In the genomic region with DNA sequence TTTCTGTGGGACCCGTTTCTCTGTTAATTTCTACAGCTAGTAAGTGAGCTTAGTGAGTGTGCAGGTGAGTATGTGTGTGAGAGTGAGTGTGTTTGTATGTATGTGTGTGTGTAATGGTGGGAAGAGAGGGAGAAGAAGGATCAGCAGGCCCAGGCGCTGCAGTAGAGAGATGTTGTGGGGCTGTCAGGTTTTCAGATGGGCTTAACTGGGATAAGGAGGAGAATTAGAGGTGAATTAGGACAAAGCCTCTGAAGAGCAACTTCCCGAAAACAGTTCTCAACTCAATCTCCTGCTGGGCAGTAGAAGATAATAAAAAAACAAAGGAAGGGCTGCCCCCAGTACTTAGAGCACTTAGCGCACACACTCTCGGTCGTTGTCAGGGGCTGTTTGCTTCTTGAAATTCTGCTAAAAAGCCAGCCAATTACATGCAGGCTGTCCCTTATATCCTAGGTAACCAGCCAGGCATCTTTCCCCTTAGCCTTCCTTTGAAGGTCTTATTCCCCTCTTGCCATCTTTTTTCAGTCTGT, we compare ENCODE assay signal across 27 cellular contexts.
DNase-seq lines count a peak whose midpoint lies in the region; TF ChIP-seq lines count a peak whose summit lies in the region.
"Had no signal": no experiment of that assay in that cellular context is flagged by ENCODE, and none has a peak within 500 bp of the region (broad histone marks: within the 10 kb centered on the region; RNA-seq: fewer than 3 reads in every experiment).

No MANE protein-coding gene starts in this region.

- H3K4me1 ChIP-seq in HEK293 (ENCODE audit: control insufficient read depth, insufficient read depth, low read length) = no peaks in the 10 kb centered on the region
- H3K4me1 ChIP-seq in CD4-positive, alpha-beta memory T cell (ENCODE audit: insufficient read depth, low read length) = no peaks in the 10 kb centered on the region
- H3K4me1 ChIP-seq: BLaER1 treated with 17β-estradiol and CSF1 and Interleukin-3, amounts not matched to agents 10 nM and 100 nM; Caco-2; lower lobe of right lung; right lobe of liver had no signal

- H3K27ac Mint-ChIP-seq in brain (peak overlapping the region in 4 of 5 experiments; percentile 5 to 71 (median 45)), nephron progenitor cell (peak overlapping the region; percentile 30), progenitor cell of endocrine pancreas (no peak overlapping the region)
- H3K27ac Mint-ChIP-seq in CD4-positive, alpha-beta memory T cell = peak overlapping the region in 2 of 7 donors; percentile 2 to 52
- H3K27ac Mint-ChIP-seq: T-helper 2 cell treated with Interferon-gamma antibody and Interleukin-4, amounts not matched to agents 5 μg/mL and 100 μg/mL, for 36 hours had no signal

- H3K27me3 Mint-ChIP-seq in brain (no peaks in the 10 kb centered on the region), nephron progenitor cell (ENCODE audit: low read depth, poor library complexity) (peaks cover 5% of the 10 kb centered on the region), progenitor cell of endocrine pancreas (no peaks in the 10 kb centered on the region)
- H3K27me3 Mint-ChIP-seq in CD4-positive, alpha-beta memory T cell = no peaks in the 10 kb centered on the region

- intact Hi-C loops in CD4-positive, alpha-beta memory T cell (cut with micrococcal nuclease) = no loop called here

- DNase-seq in NCI-H2227 treated with DMSO at 0.1 percent for 48 hours (lab: John Stamatoyannopoulos, UW) (peak; percentile 92), nephron progenitor cell (no peak), H4 (ENCODE audit: low spot score) (no peak), progenitor cell of endocrine pancreas (ENCODE audit: low spot score, unreplicated experiment) (no peak), cerebellar nuclear complex (lab: John Stamatoyannopoulos, UW) (no peak)
- DNase-seq in CD4-positive, alpha-beta memory T cell = no peak
- DNase-seq: activated CD4-positive, alpha-beta T cell treated with anti-CD3 and anti-CD28 coated beads for 48 hours; activated CD8-positive, alpha-beta memory T cell treated with anti-CD3 and anti-CD28 coated beads for 24 hours; activated naive CD4-positive, alpha-beta T cell; Caco-2; effector memory CD4-positive, alpha-beta T cell; erythroblast; head of caudate nucleus; kidney glomerular epithelial cell; lower lobe of right lung; NCI-H1694 treated with DMSO at 0.1 percent for 48 hours; NCI-H226; NCI-H774; right lobe of liver; stimulated activated CD4-positive, alpha-beta T cell treated with anti-CD3 and anti-CD28 coated beads, Interleukin-12 subunit alpha, Interleukin-12 subunit beta, amount 100 ng/mL, for 4 hours; stimulated activated naive CD4-positive, alpha-beta T cell treated with Interleukin-2 at 50 U/mL for 16 hours; testis had no signal

- POLR2A ChIA-PET in HEK293 (lab: Yijun Ruan, JAX) = no interaction called here
- POLR2A ChIA-PET in CD4-positive, alpha-beta memory T cell (lab: Charles Lee; ENCODE audit: partially characterized antibody) = no interaction called here

- H3K4me3 Mint-ChIP-seq in brain (no peak overlapping the region), nephron progenitor cell (no peak overlapping the region), progenitor cell of endocrine pancreas (ENCODE audit: low read depth) (no peak overlapping the region)
- no peak overlapping the region for H3K4me3 Mint-ChIP-seq in CD4-positive, alpha-beta memory T cell
- H3K4me3 Mint-ChIP-seq: T-helper 2 cell treated with Interferon-gamma antibody and Interleukin-4, amounts not matched to agents 5 μg/mL and 100 μg/mL, for 36 hours had no signal

- peaks cover 0 to 2% (median 0%) of the 10 kb centered on the region in 5 experiments for H3K9me3 Mint-ChIP-seq in brain
- H3K9me3 Mint-ChIP-seq in nephron progenitor cell = peaks cover 11% of the 10 kb centered on the region
- no peaks in the 10 kb centered on the region for H3K9me3 Mint-ChIP-seq in CD4-positive, alpha-beta memory T cell
- H3K9me3 Mint-ChIP-seq in progenitor cell of endocrine pancreas (ENCODE audit: low read depth) = no peaks in the 10 kb centered on the region
- H3K9me3 Mint-ChIP-seq: T-helper 2 cell treated with Interferon-gamma antibody and Interleukin-4, amounts not matched to agents 5 μg/mL and 100 μg/mL, for 36 hours had no signal

- H3K36me3 Mint-ChIP-seq in brain (peaks cover 66% of the 10 kb centered on the region), nephron progenitor cell (ENCODE audit: low read depth) (peaks cover 51% of the 10 kb centered on the region), progenitor cell of endocrine pancreas (ENCODE audit: insufficient read depth) (peaks cover 9% of the 10 kb centered on the region)
- peaks cover 51 to 60% of the 10 kb centered on the region in 2 donors for H3K36me3 Mint-ChIP-seq in CD4-positive, alpha-beta memory T cell

- no peaks in the 10 kb centered on the region for H3K27me3 ChIP-seq in CD4-positive, alpha-beta memory T cell (ENCODE audit: insufficient read depth, low read length)
- H3K27me3 ChIP-seq: BLaER1 treated with 17β-estradiol and CSF1 and Interleukin-3, amounts not matched to agents 10 nM and 100 nM; right lobe of liver; testis; vagina had no signal

- H3K36me3 ChIP-seq in HEK293 (ENCODE audit: control insufficient read depth in 2 of 2, insufficient read depth in 1 of 2, low read length in 2 of 2) = peaks cover 0 to 13% of the 10 kb centered on the region in 2 experiments; a peak in 1 of 3 replicates
- peaks cover 15% of the 10 kb centered on the region for H3K36me3 ChIP-seq in CD4-positive, alpha-beta memory T cell (ENCODE audit: insufficient read depth, low read length)
- H3K36me3 ChIP-seq: vagina had no signal

- no peaks in the 10 kb centered on the region for H3K9me3 ChIP-seq in HEK293 (ENCODE audit: control insufficient read depth, insufficient read depth, low read depth, low read length)
- no peaks in the 10 kb centered on the region for H3K9me3 ChIP-seq in CD4-positive, alpha-beta memory T cell (ENCODE audit: control insufficient read depth in 1 of 2, low read length in 2 of 2)
- H3K9me3 ChIP-seq: BLaER1 treated with 17β-estradiol and CSF1 and Interleukin-3, amounts not matched to agents 10 nM and 100 nM; Caco-2; lower lobe of right lung; right lobe of liver; testis; vagina had no signal

- H3K4me1 Mint-ChIP-seq in brain (peaks cover 49% of the 10 kb centered on the region), nephron progenitor cell (peaks cover 10% of the 10 kb centered on the region), progenitor cell of endocrine pancreas (ENCODE audit: low read depth) (no peaks in the 10 kb centered on the region)
- peaks cover 0 to 5% (median under 1%) of the 10 kb centered on the region in 4 donors for H3K4me1 Mint-ChIP-seq in CD4-positive, alpha-beta memory T cell

- CTCF ChIA-PET in HEK293 (lab: Yijun Ruan, JAX) = interaction anchor here (0.7 kb wide), 1 partner anchor 13 kb away, joined by 3 read pairs; no protein-coding TSS in a partner anchor
- CTCF ChIA-PET in CD4-positive, alpha-beta memory T cell (lab: Charles Lee; ENCODE audit: partially characterized antibody) = no interaction called here

- TF ChIP-seq CTCF in HEK293 (tag by site-specific recombination; IDR thresholded peaks at IDR 0.05) = no peak
- TF ChIP-seq CTCF in brain (conservative IDR thresholded peaks at IDR 0.05) = no peak
- no peak for TF ChIP-seq CTCF in nephron progenitor cell (IDR thresholded peaks at IDR 0.05)
- no peak for TF ChIP-seq CTCF in progenitor cell of endocrine pancreas (IDR thresholded peaks at IDR 0.05; ENCODE audit: unreplicated experiment)

- no peak overlapping the region for H3K4me3 ChIP-seq in HEK293 (ENCODE audit: low read depth, low read length)
- no peak overlapping the region for H3K4me3 ChIP-seq in CD4-positive, alpha-beta memory T cell (ENCODE audit: low read length in 2 of 2)
- H3K4me3 ChIP-seq: BLaER1 treated with 17β-estradiol and CSF1 and Interleukin-3, amounts not matched to agents 10 nM and 100 nM; lower lobe of right lung; right lobe of liver; testis; vagina had no signal

- H3K27ac ChIP-seq in HEK293 (ENCODE audit: extremely low read depth, low read depth, low read length) = no peak overlapping the region
- no peak overlapping the region for H3K27ac ChIP-seq in CD4-positive, alpha-beta memory T cell (ENCODE audit: low read depth, low read length)
- H3K27ac ChIP-seq: BLaER1 treated with 17β-estradiol and CSF1 and Interleukin-3, amounts not matched to agents 10 nM and 100 nM; lower lobe of right lung; right lobe of liver; testis; vagina had no signal

TF ChIP-seq in HEK293, 187 proteins besides CTCF, POLR2A, EP300 and RAD21 (continues in another document):
- TF ChIP-seq ZNF214 (tag by site-specific recombination; IDR thresholded peaks at IDR 0.05; ENCODE audit: borderline replicate concordance) (no peak), ZNF169 (tag by site-specific recombination; IDR thresholded peaks at IDR 0.05) (no peak), ZFP69B (tag by site-specific recombination; IDR thresholded peaks at IDR 0.05) (no peak), KLF16 (tag by site-specific recombination; IDR thresholded peaks at IDR 0.05) (no peak), PRDM1 (tag by site-specific recombination; IDR thresholded peaks at IDR 0.05) (peak; percentile 36; the same call in 1 of the 2 replicates)
- TF ChIP-seq, protein P1, sequence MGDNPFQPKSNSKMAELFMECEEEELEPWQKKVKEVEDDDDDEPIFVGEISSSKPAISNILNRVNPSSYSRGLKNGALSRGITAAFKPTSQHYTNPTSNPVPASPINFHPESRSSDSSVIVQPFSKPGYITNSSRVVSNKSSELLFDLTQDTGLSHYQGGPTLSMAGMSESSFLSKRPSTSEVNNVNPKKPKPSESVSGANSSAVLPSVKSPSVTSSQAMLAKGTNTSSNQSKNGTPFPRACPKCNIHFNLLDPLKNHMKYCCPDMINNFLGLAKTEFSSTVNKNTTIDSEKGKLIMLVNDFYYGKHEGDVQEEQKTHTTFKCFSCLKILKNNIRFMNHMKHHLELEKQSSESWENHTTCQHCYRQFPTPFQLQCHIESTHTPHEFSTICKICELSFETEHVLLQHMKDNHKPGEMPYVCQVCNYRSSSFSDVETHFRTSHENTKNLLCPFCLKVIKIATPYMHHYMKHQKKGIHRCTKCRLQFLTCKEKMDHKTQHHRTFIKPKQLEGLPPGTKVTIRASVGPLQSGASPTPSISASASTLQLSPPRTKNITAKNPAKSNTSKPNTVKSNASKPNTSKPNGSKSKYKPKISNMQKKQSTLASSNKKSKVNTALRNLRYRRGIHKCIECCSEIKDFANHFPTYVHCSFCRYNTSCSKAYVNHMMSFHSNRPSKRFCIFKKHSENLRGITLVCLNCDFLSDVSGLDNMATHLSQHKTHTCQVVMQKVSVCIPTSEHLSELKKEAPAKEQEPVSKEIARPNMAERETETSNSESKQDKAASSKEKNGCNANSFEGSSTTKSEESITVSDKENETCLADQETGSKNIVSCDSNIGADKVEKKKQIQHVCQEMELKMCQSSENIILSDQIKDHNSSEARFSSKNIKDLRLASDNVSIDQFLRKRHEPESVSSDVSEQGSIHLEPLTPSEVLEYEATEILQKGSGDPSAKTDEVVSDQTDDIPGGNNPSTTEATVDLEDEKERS (tag by site-specific recombination; IDR thresholded peaks at IDR 0.05) = no peak
